ENCODE assay signal across 8 cellular contexts in genomic region chr17:38751144-38751802, GRCh38. TPM values are rescaled to one million over a fixed set of nuclear protein-coding genes. Genes with fewer than 3 reads are reported as not detected.
DNase-seq lines count a peak whose midpoint lies in the region; ATAC-seq and TF ChIP-seq lines count a peak whose summit lies in the region.

No MANE protein-coding gene starts in this region.

- no peak overlapping the region for H3K27ac ChIP-seq in HUES64 (ENCODE audit: low read depth, low read length)
- peak overlapping the region; percentile 88 to 96 (median 89) for H3K27ac ChIP-seq in transverse colon

- no peak for TF ChIP-seq EP300 in transverse colon (IDR thresholded peaks at IDR 0.05; ENCODE audit: low read depth)

- H3K36me3 Mint-ChIP-seq in Caco-2 (ENCODE audit: insufficient read depth, unreplicated experiment) (peaks cover 58% of the 10 kb centered on the region), immature natural killer cell (peaks cover 4 to 14% (median 7%) of the 10 kb centered on the region in 3 donors)
- peaks cover 18% of the 10 kb centered on the region for H3K36me3 Mint-ChIP-seq in activated T-helper 1 cell treated with anti-CD3 and anti-CD28 coated beads, Interleukin-12 subunit alpha, Interleukin-12 subunit beta, Interleukin-2, Interleukin-4 antibody, amounts not matched to agents 30 ng/mL and 10 ng/mL and 1 ng/mL, durations not matched to agents 14 hours and 24 hours and 36 hours (ENCODE audit: low read depth)

- H3K27me3 Mint-ChIP-seq in Caco-2 (ENCODE audit: insufficient read depth, unreplicated experiment) (peaks cover 2% of the 10 kb centered on the region), immature natural killer cell (ENCODE audit: low read depth in 3 of 3) (peaks cover 34 to 42% (median 42%) of the 10 kb centered on the region in 3 donors)
- peaks cover 19% of the 10 kb centered on the region for H3K27me3 Mint-ChIP-seq in activated T-helper 1 cell treated with anti-CD3 and anti-CD28 coated beads, Interleukin-12 subunit alpha, Interleukin-12 subunit beta, Interleukin-2, Interleukin-4 antibody, amounts not matched to agents 30 ng/mL and 10 ng/mL and 1 ng/mL, durations not matched to agents 14 hours and 24 hours and 36 hours (ENCODE audit: insufficient read depth)

- under 1% methylated on average over 10 of the region's 10 CpGs for WGBS in HUES64
- WGBS in transverse colon (ENCODE audit: low coverage in 1 of 2), 2 donors: 4 to 5% methylated on average over 9 to 10 of the region's 10 CpGs

- H3K27ac Mint-ChIP-seq in Caco-2 (ENCODE audit: unreplicated experiment): peak overlapping the region; percentile 80
- peak overlapping the region; percentile 98 for H3K27ac Mint-ChIP-seq in activated T-helper 1 cell treated with anti-CD3 and anti-CD28 coated beads, Interleukin-12 subunit alpha, Interleukin-12 subunit beta, Interleukin-2, Interleukin-4 antibody, amounts not matched to agents 30 ng/mL and 10 ng/mL and 1 ng/mL, durations not matched to agents 14 hours and 24 hours and 36 hours
- H3K27ac Mint-ChIP-seq in immature natural killer cell: peak overlapping the region in 5 of 6 donors; percentile 89 to 99 (median 97)

- in situ Hi-C loops in transverse colon (cut with MboI; ENCODE audit: low pct_ligation_motif_present in 1 of 4, low pct_unique_long_range_greater_than_20kb in 1 of 4, low sequenced_read_pairs in 3 of 4): no loop called here

- H3K4me1 Mint-ChIP-seq in Caco-2 (ENCODE audit: low read depth, unreplicated experiment): peaks cover 25% of the 10 kb centered on the region
- peaks cover 41% of the 10 kb centered on the region for H3K4me1 Mint-ChIP-seq in activated T-helper 1 cell treated with anti-CD3 and anti-CD28 coated beads, Interleukin-12 subunit alpha, Interleukin-12 subunit beta, Interleukin-2, Interleukin-4 antibody, amounts not matched to agents 30 ng/mL and 10 ng/mL and 1 ng/mL, durations not matched to agents 14 hours and 24 hours and 36 hours (ENCODE audit: low read depth)
- peaks cover 61 to 65% of the 10 kb centered on the region in 2 donors for H3K4me1 Mint-ChIP-seq in immature natural killer cell

- H3K4me3 Mint-ChIP-seq in Caco-2 (ENCODE audit: unreplicated experiment) (peak overlapping the region; percentile 79), immature natural killer cell (peak overlapping the region; percentile 97 to 100 (median 98))
- peak overlapping the region; percentile 97 for H3K4me3 Mint-ChIP-seq in activated T-helper 1 cell treated with anti-CD3 and anti-CD28 coated beads, Interleukin-12 subunit alpha, Interleukin-12 subunit beta, Interleukin-2, Interleukin-4 antibody, amounts not matched to agents 30 ng/mL and 10 ng/mL and 1 ng/mL, durations not matched to agents 14 hours and 24 hours and 36 hours

- POLR2A ChIA-PET in Caco-2 (lab: Charles Lee): interaction anchor here (0.6 to 1.2 kb wide), 3 partner anchors 43 to 403 kb away, joined by 3 to 4 read pairs (median 3); no protein-coding TSS in a partner anchor

- peak overlapping the region; percentile 26; the same call in 1 of the 2 replicates for H3K9ac ChIP-seq in HUES64 (ENCODE audit: low read depth, low read length)

- H3K4me3 ChIP-seq in Caco-2 (ENCODE audit: low read depth, low read length): peak overlapping the region; percentile 90
- H3K4me3 ChIP-seq in HUES64 (ENCODE audit: low read length): peak overlapping the region; percentile 91
- peak overlapping the region in 3 of 4 donors; percentile 76 to 95 (median 87) for H3K4me3 ChIP-seq in transverse colon

- no peak for DNase-seq in Caco-2
- DNase-seq in activated T-helper 1 cell treated with anti-CD3 and anti-CD28 coated beads, Interleukin-12 subunit alpha, Interleukin-12 subunit beta, Interleukin-2, Interleukin-4 antibody, amounts not matched to agents 30 ng/mL and 10 ng/mL and 1 ng/mL, durations not matched to agents 14 hours and 24 hours and 36 hours (ENCODE audit: low spot score): no peak
- DNase-seq in immature natural killer cell: no peak
- no peak for DNase-seq in transverse colon
- no peak for DNase-seq in mesenteric fat pad (ENCODE audit: low spot score)
- no peak for DNase-seq in activated effector memory CD4-positive, alpha-beta T cell treated with Interleukin-2 at 50 U/mL for 16 hours

- no peak for ATAC-seq in GM21717 (IDR thresholded peaks at IDR 0.05; ENCODE audit: unreplicated experiment)

- CTCF ChIA-PET in Caco-2 (lab: Charles Lee): interaction anchor here (0.7 to 1.2 kb wide), 3 partner anchors 74 to 222 kb away, joined by 4 read pairs; no protein-coding TSS in a partner anchor

- H3K36me3 ChIP-seq in Caco-2 (ENCODE audit: control insufficient read depth, insufficient read depth, low read length) (no peaks in the 10 kb centered on the region; the same call in 1 of the 2 replicates), HUES64 (ENCODE audit: insufficient read depth, low read length) (peaks cover 21% of the 10 kb centered on the region), transverse colon (peaks cover 0 to 14% (median 3%) of the 10 kb centered on the region in 4 donors)

- peaks cover 22% of the 10 kb centered on the region for H3K4me1 ChIP-seq in Caco-2
- H3K4me1 ChIP-seq in HUES64 (ENCODE audit: insufficient read depth, low read length): peaks cover 8% of the 10 kb centered on the region
- peaks cover 9 to 65% (median 49%) of the 10 kb centered on the region in 4 donors for H3K4me1 ChIP-seq in transverse colon

- no peak for TF ChIP-seq CTCF in Caco-2 (IDR thresholded peaks at IDR 0.05; ENCODE audit: insufficient read depth in 1 of 2, low read depth in 1 of 2, low read length in 1 of 2, severe bottlenecking in 1 of 2, unreplicated experiment in 1 of 2)
- no peak for TF ChIP-seq CTCF in transverse colon (IDR thresholded peaks at IDR 0.05)

- no peak for TF ChIP-seq POLR2A in transverse colon (IDR thresholded peaks at IDR 0.05)

- H3K27me3 ChIP-seq in Caco-2 (replicated peaks; ENCODE audit: control insufficient read depth, insufficient read depth, low read length) (no peaks in the 10 kb centered on the region), HUES64 (ENCODE audit: insufficient read depth, low read length) (peaks cover 6% of the 10 kb centered on the region; the same call in 1 of the 2 replicates), transverse colon (no peaks in the 10 kb centered on the region)

- no peaks in the 10 kb centered on the region for H3K9me3 Mint-ChIP-seq in Caco-2 (ENCODE audit: unreplicated experiment)
- H3K9me3 Mint-ChIP-seq in activated T-helper 1 cell treated with anti-CD3 and anti-CD28 coated beads, Interleukin-12 subunit alpha, Interleukin-12 subunit beta, Interleukin-2, Interleukin-4 antibody, amounts not matched to agents 30 ng/mL and 10 ng/mL and 1 ng/mL, durations not matched to agents 14 hours and 24 hours and 36 hours: no peaks in the 10 kb centered on the region
- peaks cover 0 to 3% (median 0%) of the 10 kb centered on the region in 6 donors for H3K9me3 Mint-ChIP-seq in immature natural killer cell

- no TSS peak for BruUV-seq in Caco-2 (replicated peaks; lab: Mats Ljungman, UMichigan)

- H3K9me3 ChIP-seq in Caco-2 (no peaks in the 10 kb centered on the region), HUES64 (ENCODE audit: insufficient read depth, low read depth, low read length) (no peaks in the 10 kb centered on the region), transverse colon (no peaks in the 10 kb centered on the region)

- intact Hi-C loops in Caco-2 (cut with micrococcal nuclease; ENCODE audit: unreplicated experiment): loop anchor here (5.0 kb wide), 1 partner anchor 401 kb away; the partner anchor contains the start of gene PLXDC1
- intact Hi-C loops in activated T-helper 1 cell treated with anti-CD3 and anti-CD28 coated beads, Interleukin-12 subunit alpha, Interleukin-12 subunit beta, Interleukin-2, Interleukin-4 antibody, amounts not matched to agents 30 ng/mL and 10 ng/mL and 1 ng/mL, durations not matched to agents 14 hours and 24 hours and 36 hours (cut with micrococcal nuclease): loop anchor here (5.0 kb wide), 4 partner anchors 149 to 1361 kb away; partner anchors contain the start of genes CACNB1 and FBXL20
- intact Hi-C loops in transverse colon (cut with DNase I; ENCODE audit: low total_unique reads): no loop called here

RNA-seq across cellular contexts. Expression of gene PSMB3, which starts 1.3 kb away (rescaled TPM):
- total RNA-seq in Caco-2 (2022): 427 and 465 TPM in 2 replicates
- polyA plus RNA-seq in HUES64 (2013, experiment 1 of 2): 264 TPM
- polyA plus RNA-seq in HUES64 (2013, experiment 2 of 2): 279 TPM
- total RNA-seq in activated T-helper 1 cell treated with anti-CD3 and anti-CD28 coated beads, Interleukin-12 subunit alpha, Interleukin-12 subunit beta, Interleukin-2, Interleukin-4 antibody, amounts not matched to agents 30 ng/mL and 10 ng/mL and 1 ng/mL, durations not matched to agents 14 hours and 24 hours and 36 hours: 349 and 366 TPM in 2 replicates
- polyA plus RNA-seq in immature natural killer cell: 100 to 1,000 TPM; 509 to 821 (median 662) TPM
- total RNA-seq in transverse colon: 100 to 1,000 TPM; 137 to 169 (median 159) TPM
- total RNA-seq in mesenteric fat pad: 145 TPM

RNA-seq across cellular contexts. Expression of gene PCGF2, which starts 3.1 kb away (rescaled TPM):
- total RNA-seq in Caco-2 (2022) (91.3 and 95.1 TPM in 2 replicates), transverse colon (10 to 100 TPM in 3 of 4 donors, 1 to 10 TPM in 1; 9.1 to 41.9 (median 12.2) TPM), mesenteric fat pad (40.7 TPM)
- polyA plus RNA-seq in HUES64 (2013, experiment 1 of 2): 56.6 TPM
- polyA plus RNA-seq in HUES64 (2013, experiment 2 of 2): 57.9 TPM
- 3.7 and 4.6 TPM in 2 replicates for total RNA-seq in activated T-helper 1 cell treated with anti-CD3 and anti-CD28 coated beads, Interleukin-12 subunit alpha, Interleukin-12 subunit beta, Interleukin-2, Interleukin-4 antibody, amounts not matched to agents 30 ng/mL and 10 ng/mL and 1 ng/mL, durations not matched to agents 14 hours and 24 hours and 36 hours
- polyA plus RNA-seq in immature natural killer cell: not detected

RNA-seq across cellular contexts. Expression of gene CISD3, which starts 21.1 kb away (rescaled TPM):
- total RNA-seq in Caco-2 (2022) (16.6 and 18.3 TPM in 2 replicates), transverse colon (10 to 100 TPM; 11.2 to 35.0 (median 20.5) TPM), mesenteric fat pad (44.6 TPM)
- 10.7 TPM for polyA plus RNA-seq in HUES64 (2013, experiment 1 of 2)
- 11.2 TPM for polyA plus RNA-seq in HUES64 (2013, experiment 2 of 2)
- 39.2 and 41.4 TPM in 2 replicates for total RNA-seq in activated T-helper 1 cell treated with anti-CD3 and anti-CD28 coated beads, Interleukin-12 subunit alpha, Interleukin-12 subunit beta, Interleukin-2, Interleukin-4 antibody, amounts not matched to agents 30 ng/mL and 10 ng/mL and 1 ng/mL, durations not matched to agents 14 hours and 24 hours and 36 hours
- polyA plus RNA-seq in immature natural killer cell: 100 to 1,000 TPM; 143 to 197 (median 160) TPM

RNA-seq across cellular contexts. Expression of gene MLLT6, which starts 46.2 kb away (rescaled TPM):
- total RNA-seq in Caco-2 (2022) (69.7 and 72.5 TPM in 2 replicates), transverse colon (100 to 1,000 TPM in 2 of 4 donors, 10 to 100 TPM in 2; 68.7 to 272 (median 100) TPM), mesenteric fat pad (77.0 TPM)
- 12.7 TPM for polyA plus RNA-seq in HUES64 (2013, experiment 1 of 2)
- polyA plus RNA-seq in HUES64 (2013, experiment 2 of 2): 15.3 TPM
- 250 and 252 TPM in 2 replicates for total RNA-seq in activated T-helper 1 cell treated with anti-CD3 and anti-CD28 coated beads, Interleukin-12 subunit alpha, Interleukin-12 subunit beta, Interleukin-2, Interleukin-4 antibody, amounts not matched to agents 30 ng/mL and 10 ng/mL and 1 ng/mL, durations not matched to agents 14 hours and 24 hours and 36 hours
- 10 to 100 TPM in 1 of 3 donors, 1 to 10 TPM in 2; 3.8 to 24.5 (median 7.4) TPM for polyA plus RNA-seq in immature natural killer cell

RNA-seq across cellular contexts. Expression of gene PIP4K2B, which starts 48.1 kb away (rescaled TPM):
- total RNA-seq in Caco-2 (2022) (39.6 and 42.3 TPM in 2 replicates), transverse colon (10 to 100 TPM; 15.3 to 63.5 (median 23.5) TPM), mesenteric fat pad (41.6 TPM)
- polyA plus RNA-seq in HUES64 (2013, experiment 1 of 2): 34.8 TPM
- 37.9 TPM for polyA plus RNA-seq in HUES64 (2013, experiment 2 of 2)
- total RNA-seq in activated T-helper 1 cell treated with anti-CD3 and anti-CD28 coated beads, Interleukin-12 subunit alpha, Interleukin-12 subunit beta, Interleukin-2, Interleukin-4 antibody, amounts not matched to agents 30 ng/mL and 10 ng/mL and 1 ng/mL, durations not matched to agents 14 hours and 24 hours and 36 hours: 40.6 and 40.8 TPM in 2 replicates
- 10 to 100 TPM in 2 of 3 donors, 1 to 10 TPM in 1; 6.2 to 15.4 (median 12.5) TPM for polyA plus RNA-seq in immature natural killer cell
